Comparison of ENCODE assay signal across 3 cellular contexts in the genomic region with DNA sequence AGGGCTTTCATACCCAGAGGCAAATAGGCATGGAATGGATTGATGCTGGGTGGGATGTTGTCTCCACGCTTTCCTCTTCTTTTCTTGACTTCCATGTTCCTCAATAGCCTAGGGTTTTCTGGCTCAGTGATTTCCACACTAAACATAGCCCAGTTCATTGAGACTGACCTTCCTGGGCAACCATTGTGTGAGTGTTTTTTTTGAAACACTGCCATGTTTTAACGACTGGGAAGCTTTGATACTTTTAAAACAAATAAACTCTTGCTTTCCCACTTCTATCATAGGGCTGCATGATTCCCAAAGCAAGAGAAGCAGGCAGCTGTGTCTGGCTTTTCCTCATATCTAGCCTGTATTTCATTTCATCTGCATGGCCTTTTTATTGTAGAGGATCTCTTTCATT.
"Had no signal": no experiment of that assay in that cellular context is flagged by ENCODE, and none has a peak within 500 bp of the region (broad histone marks: within the 10 kb centered on the region; RNA-seq: fewer than 3 reads in every experiment).

No MANE protein-coding gene starts in this region.

- ATAC-seq: GM12878 had no signal

- H3K4me3 ChIP-seq: GM12878 had no signal

- DNase-seq: GDM1, GF-D8 had no signal
